1 cellular context compared by ENCODE assay signal in the genomic region with DNA sequence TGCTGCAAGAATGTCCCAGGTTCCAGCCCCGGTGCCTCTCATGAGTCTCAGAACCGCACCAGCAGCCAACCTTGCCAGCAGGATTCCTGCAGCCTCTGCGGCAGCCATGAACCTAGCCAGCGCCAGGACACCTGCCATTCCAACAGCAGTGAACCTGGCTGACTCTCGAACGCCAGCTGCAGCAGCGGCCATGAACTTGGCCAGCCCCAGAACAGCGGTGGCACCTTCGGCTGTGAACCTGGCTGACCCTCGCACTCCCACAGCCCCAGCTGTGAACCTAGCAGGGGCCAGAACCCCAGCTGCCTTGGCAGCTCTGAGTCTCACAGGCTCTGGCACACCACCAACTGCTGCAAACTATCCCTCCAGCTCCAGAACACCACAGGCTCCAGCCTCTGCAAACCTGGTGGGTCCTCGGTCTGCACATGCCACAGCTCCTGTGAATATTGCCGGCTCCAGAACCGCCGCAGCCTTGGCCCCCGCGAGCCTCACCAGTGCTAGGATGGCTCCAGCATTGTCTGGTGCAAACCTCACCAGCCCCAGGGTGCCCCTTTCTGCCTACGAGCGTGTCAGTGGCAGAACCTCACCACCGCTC.
A peak's percentile ranks its signal among the peaks of the same experiment; 100 is the strongest.
TF ChIP-seq lines count a peak whose summit lies in the region.

No MANE protein-coding gene starts in this region.

TF ChIP-seq in GM12878, 131 proteins besides CTCF, POLR2A, EP300 and RAD21:
- TF ChIP-seq POLR2AphosphoS5 (IDR thresholded peaks at IDR 0.05; ENCODE audit: low read length), result peak; percentile 13; the same call in 1 of the 2 replicates
- TF ChIP-seq RCOR1 (conservative IDR thresholded peaks at IDR 0.05; ENCODE audit: low read depth, low read length), result no peak
